17 cellular contexts compared by ENCODE assay signal in the genomic region with DNA sequence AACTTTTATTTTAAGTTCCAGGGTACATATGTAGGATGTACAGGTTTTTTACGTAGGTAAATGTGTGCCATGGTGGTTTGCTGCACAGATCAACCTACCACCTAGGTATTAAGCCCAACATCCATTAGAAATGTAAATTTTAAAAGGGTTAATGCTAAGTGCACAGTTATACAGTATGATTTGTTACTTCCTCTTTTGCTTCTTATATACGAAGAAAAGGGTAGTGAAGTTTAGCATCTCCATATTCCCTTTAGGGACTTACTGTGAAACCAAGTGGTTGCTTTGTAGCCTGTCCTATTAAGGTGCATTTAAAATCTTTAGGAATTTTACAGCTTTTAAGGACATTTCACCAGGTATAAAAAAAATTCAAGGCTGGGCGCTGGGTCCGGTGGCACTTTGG. TPM values are rescaled to one million over a fixed set of nuclear protein-coding genes. Genes with fewer than 3 reads are reported as not detected.
DNase-seq lines count a peak whose midpoint lies in the region; ATAC-seq, FAIRE-seq and TF ChIP-seq lines count a peak whose summit lies in the region.
"Had no signal": no experiment of that assay in that cellular context is flagged by ENCODE, and none has a peak within 500 bp of the region (broad histone marks: within the 10 kb centered on the region; RNA-seq: fewer than 3 reads in every experiment).

No MANE protein-coding gene starts in this region.

- WGBS in stomach, 5 donors, result 91 to 95% (median 95%) methylated on average over 4 of the region's 4 CpGs

- H3K4me1 Mint-ChIP-seq in stimulated activated naive B cell treated with anti-CD40 and anti-IgM and Interleukin-4, amounts not matched to agents 10 μg/mL and 1 μg/mL and 100 μg/mL, for 72 hours, result peaks cover 2 to 25% of the 10 kb centered on the region in 2 donors
- H3K4me1 Mint-ChIP-seq in T-helper 17 cell, result peaks cover 22% of the 10 kb centered on the region
- peaks cover 9% of the 10 kb centered on the region for H3K4me1 Mint-ChIP-seq in activated CD4-positive, alpha-beta T cell treated with anti-CD3 and anti-CD28 coated beads, Interleukin-2, amount 10 ng/mL, durations not matched to agents 24 days and 14 days

- H3K27me3 ChIP-seq in stomach, result no peaks in the 10 kb centered on the region
- H3K27me3 ChIP-seq: Peyer's patch had no signal

- intact Hi-C loops in stomach (cut with DNase I; ENCODE audit: low total_unique reads), result no loop called here
- intact Hi-C loops in activated CD4-positive, alpha-beta T cell treated with anti-CD3 and anti-CD28 coated beads, Interleukin-2, amount 10 ng/mL, durations not matched to agents 24 days and 14 days (cut with micrococcal nuclease), result loop anchor here (5.0 kb wide), 1 partner anchor 628 kb away; a partner anchor contains a TSS

- no peak for TF ChIP-seq POLR2A in stomach (IDR thresholded peaks at IDR 0.05)

- H3K36me3 ChIP-seq in stomach, result peaks cover 7 to 67% (median 53%) of the 10 kb centered on the region in 4 donors

- no peak overlapping the region for H3K4me3 ChIP-seq in stomach
- H3K4me3 ChIP-seq: Peyer's patch had no signal

- TF ChIP-seq CTCF in stomach (IDR thresholded peaks at IDR 0.05), result no peak

- DNase-seq in GM19239 (ENCODE audit: insufficient read length, low spot score), result no peak
- peak; percentile 23 for DNase-seq in NAMALWA (ENCODE audit: low spot score)
- DNase-seq in stimulated activated naive B cell treated with anti-CD40 and anti-IgM and Interleukin-4, amounts not matched to agents 10 μg/mL and 1 μg/mL and 100 μg/mL, for 72 hours, result peak; percentile 1
- no peak for DNase-seq in T-helper 17 cell
- DNase-seq in stomach, result no peak
- no peak for DNase-seq in activated CD4-positive, alpha-beta T cell treated with anti-CD3 and anti-CD28 coated beads, Interleukin-2, amount 10 ng/mL, durations not matched to agents 24 days and 14 days
- DNase-seq: activated CD4-positive, alpha-beta T cell treated with anti-CD3 and anti-CD28 coated beads, Interleukin-2, amount 50 U/mL, for 1 hour; CD4-positive, CD25-positive, alpha-beta regulatory T cell; NCI-H1048; Peyer's patch; stimulated activated naive CD4-positive, alpha-beta T cell treated with Interleukin-2 at 50 U/mL for 16 hours; T-helper 1 cell had no signal

- peak overlapping the region; percentile 92 for H3K27ac Mint-ChIP-seq in stimulated activated naive B cell treated with anti-CD40 and anti-IgM and Interleukin-4, amounts not matched to agents 10 μg/mL and 1 μg/mL and 100 μg/mL, for 72 hours
- H3K27ac Mint-ChIP-seq in T-helper 17 cell, result no peak overlapping the region
- no peak overlapping the region for H3K27ac Mint-ChIP-seq in activated CD4-positive, alpha-beta T cell treated with anti-CD3 and anti-CD28 coated beads, Interleukin-2, amount 10 ng/mL, durations not matched to agents 24 days and 14 days
- H3K27ac Mint-ChIP-seq: activated T-helper 1 cell treated with anti-CD3 and anti-CD28 coated beads, Interleukin-12 subunit alpha, Interleukin-12 subunit beta, Interleukin-2, Interleukin-4 antibody, amounts not matched to agents 30 ng/mL and 10 ng/mL and 1 ng/mL, durations not matched to agents 14 hours and 24 hours and 36 hours; CD4-positive, CD25-positive, alpha-beta regulatory T cell had no signal

- no peak overlapping the region for H3K27ac ChIP-seq in stomach
- H3K27ac ChIP-seq: Peyer's patch had no signal

- TF ChIP-seq EP300 in stomach (IDR thresholded peaks at IDR 0.05), result no peak

- peak overlapping the region; percentile 33 to 44 for H3K4me3 Mint-ChIP-seq in stimulated activated naive B cell treated with anti-CD40 and anti-IgM and Interleukin-4, amounts not matched to agents 10 μg/mL and 1 μg/mL and 100 μg/mL, for 72 hours
- H3K4me3 Mint-ChIP-seq in T-helper 17 cell, result no peak overlapping the region
- H3K4me3 Mint-ChIP-seq in activated CD4-positive, alpha-beta T cell treated with anti-CD3 and anti-CD28 coated beads, Interleukin-2, amount 10 ng/mL, durations not matched to agents 24 days and 14 days, result no peak overlapping the region
- H3K4me3 Mint-ChIP-seq: activated T-helper 1 cell treated with anti-CD3 and anti-CD28 coated beads, Interleukin-12 subunit alpha, Interleukin-12 subunit beta, Interleukin-2, Interleukin-4 antibody, amounts not matched to agents 30 ng/mL and 10 ng/mL and 1 ng/mL, durations not matched to agents 14 hours and 24 hours and 36 hours had no signal

- peak; percentile 33 for FAIRE-seq in GM19239 (lab: Jason Lieb, UNC)
- FAIRE-seq: endothelial cell of umbilical vein, GM18507, urothelium cell line had no signal

- H3K9me3 Mint-ChIP-seq in stimulated activated naive B cell treated with anti-CD40 and anti-IgM and Interleukin-4, amounts not matched to agents 10 μg/mL and 1 μg/mL and 100 μg/mL, for 72 hours, result no peaks in the 10 kb centered on the region
- H3K9me3 Mint-ChIP-seq in activated CD4-positive, alpha-beta T cell treated with anti-CD3 and anti-CD28 coated beads, Interleukin-2, amount 10 ng/mL, durations not matched to agents 24 days and 14 days, result no peaks in the 10 kb centered on the region
- H3K9me3 Mint-ChIP-seq: activated T-helper 1 cell treated with anti-CD3 and anti-CD28 coated beads, Interleukin-12 subunit alpha, Interleukin-12 subunit beta, Interleukin-2, Interleukin-4 antibody, amounts not matched to agents 30 ng/mL and 10 ng/mL and 1 ng/mL, durations not matched to agents 14 hours and 24 hours and 36 hours; CD4-positive, CD25-positive, alpha-beta regulatory T cell had no signal

- H3K4me1 ChIP-seq in stomach, result no peaks in the 10 kb centered on the region
- H3K4me1 ChIP-seq: Peyer's patch had no signal

- ATAC-seq in HG02981 (IDR thresholded peaks at IDR 0.05; ENCODE audit: unreplicated experiment) (peak; percentile 62), T-helper 17 cell (no peak)
- ATAC-seq in stimulated activated naive B cell treated with anti-CD40 and anti-IgM and Interleukin-4, amounts not matched to agents 10 μg/mL and 1 μg/mL and 100 μg/mL, for 72 hours (replicated peaks), result peak; percentile 99

- no peaks in the 10 kb centered on the region for H3K27me3 Mint-ChIP-seq in stimulated activated naive B cell treated with anti-CD40 and anti-IgM and Interleukin-4, amounts not matched to agents 10 μg/mL and 1 μg/mL and 100 μg/mL, for 72 hours
- H3K27me3 Mint-ChIP-seq in T-helper 17 cell, result no peaks in the 10 kb centered on the region
- H3K27me3 Mint-ChIP-seq in activated CD4-positive, alpha-beta T cell treated with anti-CD3 and anti-CD28 coated beads, Interleukin-2, amount 10 ng/mL, durations not matched to agents 24 days and 14 days, result no peaks in the 10 kb centered on the region
- H3K27me3 Mint-ChIP-seq: CD4-positive, CD25-positive, alpha-beta regulatory T cell had no signal

- peaks cover 37 to 44% of the 10 kb centered on the region in 2 donors for H3K36me3 Mint-ChIP-seq in stimulated activated naive B cell treated with anti-CD40 and anti-IgM and Interleukin-4, amounts not matched to agents 10 μg/mL and 1 μg/mL and 100 μg/mL, for 72 hours
- H3K36me3 Mint-ChIP-seq in T-helper 17 cell (ENCODE audit: low read depth), result peaks cover 11% of the 10 kb centered on the region
- peaks cover 33% of the 10 kb centered on the region for H3K36me3 Mint-ChIP-seq in activated CD4-positive, alpha-beta T cell treated with anti-CD3 and anti-CD28 coated beads, Interleukin-2, amount 10 ng/mL, durations not matched to agents 24 days and 14 days (ENCODE audit: low read depth)

- H3K9me3 ChIP-seq in T-helper 17 cell (ENCODE audit: control insufficient read depth, low read length, poor library complexity, severe bottlenecking) (no peaks in the 10 kb centered on the region), stomach (no peaks in the 10 kb centered on the region)
- H3K9me3 ChIP-seq: Peyer's patch had no signal

RNA-seq across cellular contexts. Expression of a gene that starts 46.4 kb away (rescaled TPM):
- total RNA-seq in T-helper 17 cell (10 to 100 TPM; 21.6 to 25.9 TPM), stomach (10 to 100 TPM in 2 of 5 donors, 1 to 10 TPM in 2, not detected in 1; 6.7 to 47.2 (median 12.9) TPM)
- 1 to 10 TPM; 4.2 to 6.9 (median 5.2) TPM for polyA plus RNA-seq in stomach
- 28.9 and 33.2 TPM in 2 replicates for total RNA-seq in activated CD4-positive, alpha-beta T cell treated with anti-CD3 and anti-CD28 coated beads, Interleukin-2, amount 10 ng/mL, durations not matched to agents 24 days and 14 days

Comparison
In these comparisons a context has a peak if more than half of its experiments do, and no peak if none do; other contexts are left out.
1. DNase-seq: peak in NAMALWA (single experiment) and stimulated activated naive B cell treated with anti-CD40 and anti-IgM and Interleukin-4, amounts not matched to agents 10 μg/mL and 1 μg/mL and 100 μg/mL, for 72 hours (single experiment); none in GM19239 (single experiment), T-helper 17 cell (0 of 3), stomach (single experiment) and activated CD4-positive, alpha-beta T cell treated with anti-CD3 and anti-CD28 coated beads, Interleukin-2, amount 10 ng/mL, durations not matched to agents 24 days and 14 days (single experiment).
2. H3K4me3 Mint-ChIP-seq: peak in stimulated activated naive B cell treated with anti-CD40 and anti-IgM and Interleukin-4, amounts not matched to agents 10 μg/mL and 1 μg/mL and 100 μg/mL, for 72 hours (2 of 2); none in T-helper 17 cell (single experiment) and activated CD4-positive, alpha-beta T cell treated with anti-CD3 and anti-CD28 coated beads, Interleukin-2, amount 10 ng/mL, durations not matched to agents 24 days and 14 days (single experiment).